In the genomic region with DNA sequence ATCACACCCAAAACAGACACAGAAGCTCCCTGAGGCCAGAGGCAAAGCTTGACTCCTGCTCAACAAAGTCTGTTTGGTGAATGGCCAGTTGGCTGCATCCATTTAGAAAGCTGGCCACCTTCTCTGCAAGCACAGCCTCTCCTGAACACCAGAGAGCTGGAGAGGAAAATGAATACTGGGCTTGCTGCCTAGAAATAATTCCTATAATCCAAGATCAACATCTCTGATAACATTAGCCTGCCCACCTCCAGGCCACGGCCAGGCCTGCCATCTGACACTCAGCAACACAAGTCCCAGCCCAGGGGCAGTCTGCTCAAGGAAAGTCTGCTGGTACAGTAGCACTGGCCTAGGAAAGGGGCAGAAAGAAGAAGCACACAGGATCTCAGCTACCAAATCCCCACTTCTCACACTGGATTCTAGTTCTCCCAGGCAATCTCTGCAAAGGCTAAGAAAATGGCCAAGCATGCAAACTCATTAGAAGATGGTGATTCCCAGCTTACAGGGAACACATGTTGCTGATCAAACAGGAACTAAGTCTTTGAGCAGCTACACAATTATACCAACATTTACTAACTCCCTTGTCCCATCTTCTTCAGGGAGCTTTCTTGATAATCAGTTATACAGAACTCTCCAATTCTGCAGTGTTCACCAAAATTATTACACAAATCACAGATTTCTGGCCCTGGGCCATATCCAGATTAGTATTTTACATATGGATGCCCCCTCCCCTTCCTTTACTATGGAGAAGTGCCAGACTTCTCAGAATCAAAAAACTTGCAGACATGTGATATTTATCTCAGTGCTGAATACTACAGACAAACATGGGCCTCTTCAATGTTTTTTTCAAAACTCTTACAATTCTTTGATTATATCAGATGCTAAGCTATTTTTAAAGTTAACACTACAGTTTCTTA, we compare ENCODE assay signal across 11 cellular contexts. TPM values are rescaled to one million over a fixed set of nuclear protein-coding genes. Genes with fewer than 3 reads are reported as not detected.
DNase-seq lines count a peak whose midpoint lies in the region; ATAC-seq, FAIRE-seq and TF ChIP-seq lines count a peak whose summit lies in the region.
"Had no signal": no experiment of that assay in that cellular context is flagged by ENCODE, and none has a peak within 500 bp of the region (broad histone marks: within the 10 kb centered on the region; RNA-seq: fewer than 3 reads in every experiment).

No MANE protein-coding gene starts in this region.

- intact Hi-C loops in activated naive CD4-positive, alpha-beta T cell treated with anti-CD3 and anti-CD28 coated beads for 36 hours (cut with micrococcal nuclease): loop anchor here (1.0 kb wide), 1 partner anchor 17 kb away; no protein-coding TSS in a partner anchor
- intact Hi-C loops in tibial artery (cut with DNase I; ENCODE audit: low total_unique reads): loop anchor here (5.0 kb wide), 1 partner anchor 55 kb away; no protein-coding TSS in a partner anchor

- H3K9me3 Mint-ChIP-seq in activated naive CD4-positive, alpha-beta T cell treated with anti-CD3 and anti-CD28 coated beads for 36 hours: no peaks in the 10 kb centered on the region
- H3K9me3 Mint-ChIP-seq in activated naive CD4-positive, alpha-beta T cell treated with anti-CD3 and anti-CD28 coated beads, Interleukin-2, amount 50 U/mL, for 72 hours: no peaks in the 10 kb centered on the region
- H3K9me3 Mint-ChIP-seq in glutamatergic neuron (ENCODE audit: unreplicated experiment): no peaks in the 10 kb centered on the region
- H3K9me3 Mint-ChIP-seq: central memory CD8-positive, alpha-beta T cell had no signal

- FAIRE-seq in GM12892 (lab: Jason Lieb, UNC): no peak

- no peak overlapping the region for H3K4me3 Mint-ChIP-seq in activated naive CD4-positive, alpha-beta T cell treated with anti-CD3 and anti-CD28 coated beads for 36 hours
- H3K4me3 Mint-ChIP-seq in glutamatergic neuron (ENCODE audit: unreplicated experiment): peak overlapping the region; percentile 49
- H3K4me3 Mint-ChIP-seq: central memory CD8-positive, alpha-beta T cell had no signal

- peak overlapping the region; percentile 70 for H3K27ac ChIP-seq in RWPE1
- peak overlapping the region; percentile 81 to 87 for H3K27ac ChIP-seq in tibial artery

- CTCF ChIA-PET in activated naive CD4-positive, alpha-beta T cell treated with anti-CD3 and anti-CD28 coated beads for 36 hours (lab: Charles Lee): interaction anchor here (0.7 to 2.9 kb wide), 11 partner anchors 10 to 128 kb away, joined by 3 to 10 read pairs (median 3); partner anchors contain the start of gene TBC1D2B
- CTCF ChIA-PET in RWPE1 (lab: Yijun Ruan, JAX): interaction anchor here (1.4 kb wide), 1 partner anchor 40 kb away, joined by 4 read pairs; no protein-coding TSS in a partner anchor

- no peak for DNase-seq in activated naive CD4-positive, alpha-beta T cell treated with anti-CD3 and anti-CD28 coated beads for 36 hours
- no peak for DNase-seq in activated naive CD4-positive, alpha-beta T cell treated with anti-CD3 and anti-CD28 coated beads, Interleukin-2, amount 50 U/mL, for 72 hours (ENCODE audit: low spot score in 2 of 2)
- DNase-seq in RWPE1 (ENCODE audit: low spot score) (no peak), glutamatergic neuron (no peak), tibial artery (peak in 1 of 2 donors; percentile 80), HUDEP-2 (lab: John Stamatoyannopoulos, UW; ENCODE audit: unreplicated experiment in 76 of 76) (no peak), GM12892 (ENCODE audit: insufficient read length) (no peak)
- DNase-seq: nucleus accumbens had no signal

- H3K4me3 ChIP-seq in tibial artery: no peak overlapping the region

- peak overlapping the region; percentile 33 for H3K27ac Mint-ChIP-seq in activated naive CD4-positive, alpha-beta T cell treated with anti-CD3 and anti-CD28 coated beads for 36 hours
- no peak overlapping the region for H3K27ac Mint-ChIP-seq in activated naive CD4-positive, alpha-beta T cell treated with anti-CD3 and anti-CD28 coated beads, Interleukin-2, amount 50 U/mL, for 72 hours
- peak overlapping the region; percentile 88 for H3K27ac Mint-ChIP-seq in glutamatergic neuron (ENCODE audit: unreplicated experiment)

- ATAC-seq in activated naive CD4-positive, alpha-beta T cell treated with anti-CD3 and anti-CD28 coated beads, Interleukin-2, amount 50 U/mL, for 72 hours: no peak
- ATAC-seq in HG02884 (IDR thresholded peaks at IDR 0.05; ENCODE audit: unreplicated experiment): no peak
- ATAC-seq: HCT116 had no signal

- H3K27me3 ChIP-seq in tibial artery: no peaks in the 10 kb centered on the region

- peaks cover 0 to 100% (median 81%) of the 10 kb centered on the region in 4 donors for H3K4me1 ChIP-seq in tibial artery

- TF ChIP-seq CTCF in RWPE1 (conservative IDR thresholded peaks at IDR 0.05; ENCODE audit: low read depth) (no peak), glutamatergic neuron (IDR thresholded peaks at IDR 0.05; ENCODE audit: partially characterized antibody, unreplicated experiment) (no peak), tibial artery (IDR thresholded peaks at IDR 0.05) (no peak)

- H3K9me3 ChIP-seq in tibial artery: no peaks in the 10 kb centered on the region

- TF ChIP-seq POLR2A in GM12892 (IDR thresholded peaks at IDR 0.05; ENCODE audit: low read depth, low read length): no peak

- POLR2A ChIA-PET in RWPE1 (lab: Yijun Ruan, JAX; ENCODE audit: low non-redundant PET): interaction anchor here (0.5 kb wide), 1 partner anchor 184 kb away, joined by 3 read pairs; no protein-coding TSS in a partner anchor

- peaks cover 1% of the 10 kb centered on the region for H3K36me3 Mint-ChIP-seq in activated naive CD4-positive, alpha-beta T cell treated with anti-CD3 and anti-CD28 coated beads for 36 hours (ENCODE audit: low read depth)
- H3K36me3 Mint-ChIP-seq in activated naive CD4-positive, alpha-beta T cell treated with anti-CD3 and anti-CD28 coated beads, Interleukin-2, amount 50 U/mL, for 72 hours: no peaks in the 10 kb centered on the region
- H3K36me3 Mint-ChIP-seq in glutamatergic neuron (ENCODE audit: unreplicated experiment): no peaks in the 10 kb centered on the region

- no peaks in the 10 kb centered on the region for H3K36me3 ChIP-seq in tibial artery

- no peaks in the 10 kb centered on the region for H3K27me3 Mint-ChIP-seq in activated naive CD4-positive, alpha-beta T cell treated with anti-CD3 and anti-CD28 coated beads for 36 hours (ENCODE audit: low read depth)
- H3K27me3 Mint-ChIP-seq in glutamatergic neuron (ENCODE audit: unreplicated experiment): peaks cover 2% of the 10 kb centered on the region
- H3K27me3 Mint-ChIP-seq: central memory CD8-positive, alpha-beta T cell had no signal

- H3K4me1 Mint-ChIP-seq in activated naive CD4-positive, alpha-beta T cell treated with anti-CD3 and anti-CD28 coated beads for 36 hours (ENCODE audit: low read depth): peaks cover 17% of the 10 kb centered on the region
- peaks cover 53% of the 10 kb centered on the region for H3K4me1 Mint-ChIP-seq in glutamatergic neuron (ENCODE audit: low read depth, unreplicated experiment)

RNA-seq across cellular contexts. Expression of gene TBC1D2B, which starts 9.9 kb away (rescaled TPM):
- total RNA-seq in activated naive CD4-positive, alpha-beta T cell treated with anti-CD3 and anti-CD28 coated beads for 36 hours: 10 to 100 TPM; 57.1 to 60.3 TPM
- 10 to 100 TPM; 55.9 to 82.2 TPM for total RNA-seq in activated naive CD4-positive, alpha-beta T cell treated with anti-CD3 and anti-CD28 coated beads, Interleukin-2, amount 50 U/mL, for 72 hours
- 45.3 TPM for total RNA-seq in glutamatergic neuron (ENCODE audit: unreplicated experiment)
- 17.2 TPM for polyA plus RNA-seq in GM12892 (2012; ENCODE audit: missing spikeins)

RNA-seq across cellular contexts. Expression of gene SH2D7, which starts 24.8 kb away (rescaled TPM):
- total RNA-seq in activated naive CD4-positive, alpha-beta T cell treated with anti-CD3 and anti-CD28 coated beads for 36 hours: not detected
- not detected for total RNA-seq in activated naive CD4-positive, alpha-beta T cell treated with anti-CD3 and anti-CD28 coated beads, Interleukin-2, amount 50 U/mL, for 72 hours
- not detected for total RNA-seq in glutamatergic neuron (ENCODE audit: unreplicated experiment)
- polyA plus RNA-seq in GM12892 (2012; ENCODE audit: missing spikeins): not detected

Comparison
In these comparisons a context has a peak if more than half of its experiments do, and no peak if none do; other contexts are left out.
1. H3K27ac Mint-ChIP-seq: peak in activated naive CD4-positive, alpha-beta T cell treated with anti-CD3 and anti-CD28 coated beads for 36 hours (single experiment) and glutamatergic neuron (single experiment); none in activated naive CD4-positive, alpha-beta T cell treated with anti-CD3 and anti-CD28 coated beads, Interleukin-2, amount 50 U/mL, for 72 hours (0 of 2).